25 cellular contexts compared by ENCODE assay signal in the genomic region with DNA sequence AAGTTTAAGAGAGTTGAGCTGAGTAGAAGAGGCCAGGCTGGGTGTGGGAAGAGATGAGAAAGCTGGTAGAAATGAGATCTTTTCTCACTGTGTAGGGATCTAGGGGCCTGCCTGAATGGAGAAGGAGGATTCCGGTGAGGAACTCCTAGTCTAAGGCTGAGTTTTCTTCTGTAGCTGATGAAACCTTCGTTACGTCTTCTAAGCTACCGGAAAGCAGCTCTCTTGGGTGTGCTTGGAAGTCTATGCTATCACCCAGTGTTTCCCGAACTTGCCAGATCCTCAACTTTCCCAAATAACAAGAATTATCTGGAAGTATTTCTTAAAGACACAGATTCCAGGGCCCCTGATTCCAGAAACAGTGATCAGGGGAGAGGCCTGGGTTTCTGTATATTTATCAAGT. TPM values are rescaled to one million over a fixed set of nuclear protein-coding genes. Genes with fewer than 3 reads are reported as not detected.
DNase-seq lines count a peak whose midpoint lies in the region; ATAC-seq and TF ChIP-seq lines count a peak whose summit lies in the region.
"Had no signal": no experiment of that assay in that cellular context is flagged by ENCODE, and none has a peak within 500 bp of the region (broad histone marks: within the 10 kb centered on the region; RNA-seq: fewer than 3 reads in every experiment).

No MANE protein-coding gene starts in this region.

- no peaks in the 10 kb centered on the region for H3K36me3 ChIP-seq in right atrium auricular region
- no peaks in the 10 kb centered on the region for H3K36me3 ChIP-seq in skeletal muscle tissue (ENCODE audit: control insufficient read depth in 3 of 3, insufficient read depth in 3 of 3, low read length in 3 of 3)
- H3K36me3 ChIP-seq: HAP-1 had no signal

- H3K27ac Mint-ChIP-seq in CD14-positive monocyte = no peak overlapping the region
- H3K27ac Mint-ChIP-seq: CD4-positive, alpha-beta T cell; GM23338; HFFc6 had no signal

- no peak overlapping the region for H3K4me3 ChIP-seq in right atrium auricular region
- H3K4me3 ChIP-seq in skeletal muscle tissue (ENCODE audit: low read length in 3 of 3) = no peak overlapping the region
- H3K4me3 ChIP-seq: GM12878, GM23338, HAP-1, PC-9 had no signal

- H3K36me3 Mint-ChIP-seq in CD14-positive monocyte = no peaks in the 10 kb centered on the region
- H3K36me3 Mint-ChIP-seq: IgD-negative memory B cell had no signal

- peaks cover 14% of the 10 kb centered on the region for H3K4me1 Mint-ChIP-seq in CD14-positive monocyte
- H3K4me1 Mint-ChIP-seq: GM23338 had no signal

- no peak for DNase-seq in Right ventricle myocardium superior
- DNase-seq in right atrium auricular region (ENCODE audit: low spot score) = no peak
- DNase-seq in left ventricle myocardium superior = no peak
- no peak for DNase-seq in DMS153 (lab: John Stamatoyannopoulos, UW)
- no peak for DNase-seq in CD14-positive monocyte (ENCODE audit: low spot score)
- DNase-seq: CD4-positive, alpha-beta T cell; GDM1; HFFc6; NCI-H1048; NCI-H1694; NCI-H2081; NCI-H2227 treated with DMSO at 0.1 percent for 48 hours; NCI-H526 treated with DMSO at 0.1 percent for 48 hours; PC-9; RPMI8226; SHP77 treated with DMSO at 0.1 percent for 48 hours had no signal

- H3K9me3 ChIP-seq in right atrium auricular region = no peaks in the 10 kb centered on the region
- H3K9me3 ChIP-seq in skeletal muscle tissue (ENCODE audit: control insufficient read depth in 3 of 3, low read length in 3 of 3) = no peaks in the 10 kb centered on the region
- H3K9me3 ChIP-seq: HAP-1 had no signal

- no peak overlapping the region for H3K9ac ChIP-seq in skeletal muscle tissue (ENCODE audit: low read depth in 1 of 3, low read length in 3 of 3)
- H3K9ac ChIP-seq: KMS-11 had no signal

- peaks cover 0 to 3% (median 2%) of the 10 kb centered on the region in 7 donors for H3K9me3 Mint-ChIP-seq in CD14-positive monocyte
- H3K9me3 Mint-ChIP-seq: CD4-positive, alpha-beta T cell; GM23338; HFFc6; IgD-negative memory B cell had no signal

- peaks cover 0 to 3% (median 0%) of the 10 kb centered on the region in 3 donors for H3K27me3 Mint-ChIP-seq in CD14-positive monocyte (ENCODE audit: low read depth in 3 of 3)
- H3K27me3 Mint-ChIP-seq: CD4-positive, alpha-beta T cell had no signal

- ATAC-seq in Right ventricle myocardium superior (ENCODE audit: poor library complexity) (peak; percentile 61), left ventricle myocardium superior (peak; percentile 69), HG02884 (IDR thresholded peaks at IDR 0.05; ENCODE audit: unreplicated experiment) (no peak)
- ATAC-seq: GM12878, GM23338 had no signal

- H3K4me1 ChIP-seq in right atrium auricular region (no peaks in the 10 kb centered on the region), skeletal muscle tissue (ENCODE audit: control insufficient read depth in 3 of 3, insufficient read depth in 3 of 3, low read length in 3 of 3) (no peaks in the 10 kb centered on the region)
- H3K4me1 ChIP-seq: HAP-1 had no signal

- TF ChIP-seq CTCF in right atrium auricular region (IDR thresholded peaks at IDR 0.05) (no peak), CD14-positive monocyte (IDR thresholded peaks at IDR 0.05) (no peak)

- no peaks in the 10 kb centered on the region for H3K27me3 ChIP-seq in right atrium auricular region
- H3K27me3 ChIP-seq in skeletal muscle tissue (ENCODE audit: control insufficient read depth in 3 of 3, insufficient read depth in 3 of 3, low read length in 3 of 3) = no peaks in the 10 kb centered on the region

- H3K27ac ChIP-seq in right atrium auricular region = no peak overlapping the region
- H3K27ac ChIP-seq in skeletal muscle tissue (ENCODE audit: low read depth, low read length) = peak overlapping the region; percentile 46
- H3K27ac ChIP-seq: KMS-11, PC-9 had no signal

- no peak overlapping the region for H3K4me3 Mint-ChIP-seq in CD14-positive monocyte
- H3K4me3 Mint-ChIP-seq: CD4-positive, alpha-beta T cell; GM23338; HFFc6; IgD-negative memory B cell had no signal

- intact Hi-C loops in Right ventricle myocardium superior (cut with DNase I) = no loop called here
- intact Hi-C loops in left ventricle myocardium superior (cut with micrococcal nuclease) = no loop called here
- intact Hi-C loops in CD14-positive monocyte (cut with micrococcal nuclease) = no loop called here

RNA-seq across cellular contexts. Expression of gene TNFSF15, which starts 55.4 kb away (rescaled TPM):
- total RNA-seq in Right ventricle myocardium superior (not detected), right atrium auricular region (under 1 TPM in 1 of 2 donors, not detected in 1; 0.16 TPM), left ventricle myocardium superior (not detected), skeletal muscle tissue (0.52 TPM)
- polyA plus RNA-seq in CD14-positive monocyte = under 1 TPM; 0.07 to 0.11 TPM
- total RNA-seq: CD4-positive, alpha-beta T cell; Daoy; GM12878; NCI-H460 had no signal
